Comparison of ENCODE assay signal across 8 cellular contexts in genomic region chr12:108825205-108825950, GRCh38. TPM values are rescaled to one million over a fixed set of nuclear protein-coding genes. Genes with fewer than 3 reads are reported as not detected.
A peak's percentile ranks its signal among the peaks of the same experiment; 100 is the strongest.
DNase-seq lines count a peak whose midpoint lies in the region; ATAC-seq, FAIRE-seq and TF ChIP-seq lines count a peak whose summit lies in the region.

No MANE protein-coding gene starts in this region.

- TF ChIP-seq RAD21 in A549 (conservative IDR thresholded peaks at IDR 0.05 in 1 of 2, IDR thresholded peaks at IDR 0.05 in 1 of 2), result no peak

- DNase-seq in A549 (ENCODE audit: low read depth in 1 of 2, low spot score in 1 of 2) (no peak), GM19239 (ENCODE audit: insufficient read length, low spot score) (no peak), WERI-Rb-1 (no peak), iris pigment epithelial cell (ENCODE audit: low read depth) (peak; percentile 78), tibial artery (no peak), T-helper 17 cell (no peak), DMS153 (lab: John Stamatoyannopoulos, UW) (no peak)

- H3K27me3 ChIP-seq in WERI-Rb-1 (ENCODE audit: insufficient read depth, low read depth, severe bottlenecking) (no peaks in the 10 kb centered on the region), tibial artery (no peaks in the 10 kb centered on the region)

- WGBS in A549 (ENCODE audit: missing lambda C conversion rate), result 37% methylated on average over 8 of the region's 8 CpGs

- TF ChIP-seq CTCF in A549 (IDR thresholded peaks at IDR 0.05) (no peak), WERI-Rb-1 (IDR thresholded peaks at IDR 0.05; ENCODE audit: low read depth, low read length) (no peak), tibial artery (IDR thresholded peaks at IDR 0.05) (no peak)

- CTCF ChIA-PET in A549 (lab: Yijun Ruan, JAX), result interaction anchor here (0.6 to 3.4 kb wide), 5 partner anchors 9 to 92 kb away, joined by 3 to 23 read pairs (median 3); no protein-coding TSS in a partner anchor

- FAIRE-seq in A549 (lab: Jason Lieb, UNC) (no peak), GM19239 (lab: Jason Lieb, UNC) (peak; percentile 35)

- H3K36me3 ChIP-seq in WERI-Rb-1, result peaks cover 61% of the 10 kb centered on the region
- peaks cover 7 to 31% (median 12%) of the 10 kb centered on the region in 3 donors for H3K36me3 ChIP-seq in tibial artery

- peaks cover 1% of the 10 kb centered on the region for H3K36me3 Mint-ChIP-seq in T-helper 17 cell (ENCODE audit: low read depth)

- no peaks in the 10 kb centered on the region for H3K27me3 Mint-ChIP-seq in T-helper 17 cell

- no peak overlapping the region for H3K27ac Mint-ChIP-seq in T-helper 17 cell

- intact Hi-C loops in tibial artery (cut with DNase I; ENCODE audit: low total_unique reads), result no loop called here

- no peak overlapping the region for H3K4me3 ChIP-seq in A549
- peak overlapping the region; percentile 36 for H3K4me3 ChIP-seq in WERI-Rb-1 (ENCODE audit: low read depth, low read length)
- peak overlapping the region; percentile 12 to 32 for H3K4me3 ChIP-seq in tibial artery

- no peak overlapping the region for H3K4me3 Mint-ChIP-seq in T-helper 17 cell

- no peak for TF ChIP-seq POLR2A in A549 (IDR thresholded peaks at IDR 0.05; ENCODE audit: low read length)

- no peaks in the 10 kb centered on the region for H3K9me3 ChIP-seq in A549
- H3K9me3 ChIP-seq in WERI-Rb-1 (ENCODE audit: severe bottlenecking), result no peaks in the 10 kb centered on the region
- H3K9me3 ChIP-seq in tibial artery, result no peaks in the 10 kb centered on the region
- H3K9me3 ChIP-seq in T-helper 17 cell (ENCODE audit: control insufficient read depth, low read length, poor library complexity, severe bottlenecking), result no peaks in the 10 kb centered on the region

- H3K4me1 ChIP-seq in A549 (peaks cover 55% of the 10 kb centered on the region), tibial artery (peaks cover 0 to 96% (median 60%) of the 10 kb centered on the region in 4 donors)

- H3K27ac ChIP-seq in A549 (peak overlapping the region; percentile 44 to 74), WERI-Rb-1 (peak overlapping the region; percentile 95), tibial artery (peak overlapping the region; percentile 64 to 71)

- H3K4me1 Mint-ChIP-seq in T-helper 17 cell, result peaks cover 14% of the 10 kb centered on the region

- no peak for ATAC-seq in A549
- no peak for ATAC-seq in T-helper 17 cell
- ATAC-seq in GM19324 (IDR thresholded peaks at IDR 0.05; ENCODE audit: low FRiP score, unreplicated experiment), result no peak

- TF ChIP-seq EP300 in A549 (IDR thresholded peaks at IDR 0.05), result no peak

- peak overlapping the region; percentile 57 for H3K4me2 ChIP-seq in A549

- POLR2A ChIA-PET in A549 (lab: Yijun Ruan, JAX), result interaction anchor here (0.7 to 1.3 kb wide), 3 partner anchors 13 to 263 kb away, joined by 3 to 5 read pairs (median 4); partner anchors contain the start of gene ISCU

TF ChIP-seq in A549, 52 proteins besides CTCF, POLR2A, EP300 and RAD21:
- TF ChIP-seq CBX2 (IDR thresholded peaks at IDR 0.05; ENCODE audit: borderline replicate concordance, low read depth), result no peak
- TF ChIP-seq CBX8 (IDR thresholded peaks at IDR 0.05), result no peak
- no peak for TF ChIP-seq NPAS2 (CRISPR knock-in tag; IDR thresholded peaks at IDR 0.05; ENCODE audit: borderline replicate concordance)
- no peak for TF ChIP-seq JUNB (IDR thresholded peaks at IDR 0.05)
- TF ChIP-seq CEBPB (IDR thresholded peaks at IDR 0.05), result no peak
- no peak for TF ChIP-seq BHLHE40 (IDR thresholded peaks at IDR 0.05; ENCODE audit: low read depth, low read length)

RNA-seq across cellular contexts. Expression of gene SSH1, which starts 32.0 kb away (rescaled TPM):
- 24.1 and 26.2 TPM in 2 replicates for polyA plus RNA-seq in A549 (2011; rRNA removed)
- polyA plus RNA-seq in A549 (2012; cell fraction: cytosol; rRNA removed), result 14.4 and 19.0 TPM in 2 replicates
- 24.4 and 26.2 TPM in 2 replicates for polyA plus RNA-seq in A549 (2012; cell fraction: nucleus; rRNA removed)
- polyA plus RNA-seq in A549 (2017; fragmentation: RNase III; extraction: RNeasy Plus Mini Kit Qiagen cat#74134 plus additional on column Dnase treatment), result 15.4 to 16.7 TPM (median 16.6 TPM) in 3 replicates
- 35.1 and 37.2 TPM in 2 replicates for polyA minus RNA-seq in A549 (2011; rRNA and poly(A)+ RNA removed)
- 10 to 100 TPM; 22.3 to 31.2 TPM for total RNA-seq in T-helper 17 cell

RNA-seq across cellular contexts. Expression of gene DAO, which starts 54.5 kb away (rescaled TPM):
- not detected in 2 replicates for polyA plus RNA-seq in A549 (2011; rRNA removed)
- polyA plus RNA-seq in A549 (2012; cell fraction: cytosol; rRNA removed), result 0.01 TPM in 1 of 2 replicates, not detected in the other
- not detected in 2 replicates for polyA plus RNA-seq in A549 (2012; cell fraction: nucleus; rRNA removed)
- not detected in 3 replicates for polyA plus RNA-seq in A549 (2017; fragmentation: RNase III; extraction: RNeasy Plus Mini Kit Qiagen cat#74134 plus additional on column Dnase treatment)
- not detected in 2 replicates for polyA minus RNA-seq in A549 (2011; rRNA and poly(A)+ RNA removed)
- total RNA-seq in T-helper 17 cell, result not detected
